Comparison of ENCODE assay signal across 8 cellular contexts in genomic region chr15:99925661-99926461, GRCh38.
DNase-seq lines count a peak whose midpoint lies in the region; ATAC-seq and TF ChIP-seq lines count a peak whose summit lies in the region.

No MANE protein-coding gene starts in this region.

- 17 to 18% methylated on average over 33 of the region's 33 CpGs for WGBS in sigmoid colon, 2 donors

- ATAC-seq in left cardiac atrium (peak; percentile 78 to 84), GM18519 (IDR thresholded peaks at IDR 0.05; ENCODE audit: low FRiP score, unreplicated experiment) (no peak)

- H3K27ac ChIP-seq in RWPE1 (peak overlapping the region; percentile 92), sigmoid colon (peak overlapping the region; percentile 57 to 80 (median 59)), uterus (peak overlapping the region; percentile 61 to 76)

- H3K4me3 ChIP-seq in sigmoid colon (peak overlapping the region; percentile 33 to 46 (median 36)), uterus (peak overlapping the region; percentile 15 to 33)

- H3K27me3 ChIP-seq in sigmoid colon (no peaks in the 10 kb centered on the region), uterus (no peaks in the 10 kb centered on the region)

- CTCF ChIA-PET in RWPE1 (lab: Yijun Ruan, JAX) = interaction anchor here (0.6 to 0.9 kb wide), 3 partner anchors 212 to 653 kb away, joined by 3 read pairs; no protein-coding TSS in a partner anchor

- TF ChIP-seq POLR2A in sigmoid colon (IDR thresholded peaks at IDR 0.05) = no peak
- no peak for TF ChIP-seq POLR2A in uterus (IDR thresholded peaks at IDR 0.05)

- no peaks in the 10 kb centered on the region for H3K36me3 ChIP-seq in sigmoid colon
- no peaks in the 10 kb centered on the region for H3K36me3 ChIP-seq in uterus

- no peak for TF ChIP-seq EP300 in sigmoid colon (IDR thresholded peaks at IDR 0.05)

- intact Hi-C loops in left cardiac atrium (cut with DNase I) = no loop called here
- intact Hi-C loops in sigmoid colon (cut with DNase I) = loop anchor here (5.0 to 10.0 kb wide), 4 partner anchors 111 to 679 kb away; partner anchors contain the start of genes ASB7 and LINS1
- intact Hi-C loops in uterus (cut with DNase I; ENCODE audit: low total_unique reads) = no loop called here

- DNase-seq in NCI-H2227 (lab: John Stamatoyannopoulos, UW; ENCODE audit: unreplicated experiment) (peak; percentile 7), NCI-H2227 treated with DMSO at 0.1 percent for 48 hours (lab: John Stamatoyannopoulos, UW) (no peak), RWPE1 (ENCODE audit: low spot score) (peak; percentile 67), left cardiac atrium (peak; percentile 72), sigmoid colon (peak; percentile 85), uterus (peak; percentile 54 to 66)
- peak; percentile 72 for DNase-seq in activated naive CD4-positive, alpha-beta T cell treated with anti-CD3 and anti-CD28 coated beads, Interleukin-2, amount 50 U/mL, for 16 hours

- TF ChIP-seq CTCF in RWPE1 (conservative IDR thresholded peaks at IDR 0.05; ENCODE audit: low read depth) = no peak
- TF ChIP-seq CTCF in sigmoid colon (IDR thresholded peaks at IDR 0.05) = no peak
- TF ChIP-seq CTCF in uterus (IDR thresholded peaks at IDR 0.05) = no peak

- no peaks in the 10 kb centered on the region for H3K9me3 ChIP-seq in sigmoid colon
- no peaks in the 10 kb centered on the region for H3K9me3 ChIP-seq in uterus

- H3K4me1 ChIP-seq in sigmoid colon (peaks cover 0 to 11% (median 6%) of the 10 kb centered on the region in 4 donors), uterus (peaks cover 0 to 4% of the 10 kb centered on the region in 2 donors)

- POLR2A ChIA-PET in RWPE1 (lab: Yijun Ruan, JAX; ENCODE audit: low non-redundant PET) = interaction anchor here (0.6 to 0.7 kb wide), 2 partner anchors 118 to 358 kb away, joined by 3 to 6 read pairs; no protein-coding TSS in a partner anchor
